In genomic region chr16:678858-679807, GRCh38 we compare ENCODE assay signal across 8 cellular contexts. TPM values are rescaled to one million over a fixed set of nuclear protein-coding genes. Genes with fewer than 3 reads are reported as not detected.
DNase-seq lines count a peak whose midpoint lies in the region; ATAC-seq and TF ChIP-seq lines count a peak whose summit lies in the region.

No MANE protein-coding gene starts in this region.

- H3K4me3 ChIP-seq in choroid plexus epithelial cell (ENCODE audit: low read depth, low read length): peak overlapping the region; percentile 62

- no peak for TF ChIP-seq CTCF in GM10266 (IDR thresholded peaks at IDR 0.05; ENCODE audit: control insufficient read depth, insufficient read depth, low read depth, missing control alignments)
- TF ChIP-seq CTCF in choroid plexus epithelial cell (conservative IDR thresholded peaks at IDR 0.05; ENCODE audit: low read depth, low read length): no peak

- ATAC-seq in left colon (peak; percentile 22), HG03045 (IDR thresholded peaks at IDR 0.05; ENCODE audit: unreplicated experiment) (no peak), GM21515 (IDR thresholded peaks at IDR 0.05; ENCODE audit: unreplicated experiment) (no peak)

- DNase-seq in GM10266 (ENCODE audit: extremely low spot score) (peak; percentile 73), M059J (ENCODE audit: low read depth) (peak; percentile 49), T-helper 1 cell (peak in 3 of 5 donors; percentile 49 to 53 (median 51)), choroid plexus epithelial cell (ENCODE audit: low read depth) (peak; percentile 56), left colon (peak; percentile 77 to 87)
- peak; percentile 33 to 40 for DNase-seq in stimulated activated CD4-positive, alpha-beta T cell treated with anti-CD3 and anti-CD28 coated beads, Interleukin-15, amount 100 ng/mL, for 48 hours (ENCODE audit: low read depth in 2 of 2)

- intact Hi-C loops in left colon (cut with DNase I, micrococcal nuclease): no loop called here

RNA-seq across cellular contexts. Expression of gene STUB1, which starts 1.1 kb away (rescaled TPM):
- total RNA-seq in M059J (2014; rRNA removed; shearing (Covaris generic)): 133 and 153 TPM in 2 replicates
- 100 to 1,000 TPM in 1 of 2 donors, 10 to 100 TPM in 1; 86.6 to 105 TPM for total RNA-seq in left colon

RNA-seq across cellular contexts. Expression of gene RHBDL1, which starts 3.7 kb away (rescaled TPM):
- 0.15 TPM in 1 of 2 replicates, not detected in the other for total RNA-seq in M059J (2014; rRNA removed; shearing (Covaris generic))
- total RNA-seq in left colon: 1 to 10 TPM; 4.4 to 5.3 TPM

RNA-seq across cellular contexts. Expression of gene JMJD8, which starts 5.0 kb away (rescaled TPM):
- 57.8 and 68.5 TPM in 2 replicates for total RNA-seq in M059J (2014; rRNA removed; shearing (Covaris generic))
- total RNA-seq in left colon: 10 to 100 TPM; 41.6 to 49.2 TPM

RNA-seq across cellular contexts. Expression of gene WDR24, which starts 11.1 kb away (rescaled TPM):
- 3.4 and 9.0 TPM in 2 replicates for total RNA-seq in M059J (2014; rRNA removed; shearing (Covaris generic))
- total RNA-seq in left colon: 10 to 100 TPM in 1 of 2 donors, 1 to 10 TPM in 1; 9.5 to 10.6 TPM

RNA-seq across cellular contexts. Expression of gene RHOT2, which starts 11.2 kb away (rescaled TPM):
- 25.7 and 38.5 TPM in 2 replicates for total RNA-seq in M059J (2014; rRNA removed; shearing (Covaris generic))
- 100 to 1,000 TPM; 118 to 158 TPM for total RNA-seq in left colon
